ENCODE assay signal across 1 cellular context in genomic region chr2:3527886-3528785, GRCh38.
TF ChIP-seq lines count a peak whose summit lies in the region.

No MANE protein-coding gene starts in this region.

TF ChIP-seq in HepG2, 621 proteins besides CTCF, POLR2A, EP300 and RAD21 (continued from another document):
- 0 out of 2 replicates have a peak, but pooled peaks have one; percentile 6 for TF ChIP-seq HNRNPL (IDR thresholded peaks at IDR 0.05; ENCODE audit: low read depth, low read length)
- TF ChIP-seq ATF7 (IDR thresholded peaks at IDR 0.05) = peak; percentile 1; the same call in 1 of the 2 replicates
- 0 out of 2 replicates have a peak, but pooled peaks have one; percentile 28 for TF ChIP-seq ATF7 (CRISPR knock-in tag; IDR thresholded peaks at IDR 0.05)
- TF ChIP-seq SNAI1 (CRISPR knock-in tag; IDR thresholded peaks at IDR 0.05; ENCODE audit: borderline replicate concordance) = no peak
- TF ChIP-seq ZSCAN21 (CRISPR knock-in tag; IDR thresholded peaks at IDR 0.05; ENCODE audit: borderline replicate concordance) = 0 out of 2 replicates have a peak, but pooled peaks have one; percentile 11
- TF ChIP-seq FOXP1 (IDR thresholded peaks at IDR 0.05) = peak; percentile 24; the same call in 1 of the 2 replicates
- no peak for TF ChIP-seq FOXP1 (CRISPR knock-in tag; IDR thresholded peaks at IDR 0.05)
- peak; percentile 72 for TF ChIP-seq AGO2 (optimal IDR thresholded peaks at IDR 0.05; ENCODE audit: low read depth, low read length)
